Comparison of ENCODE assay signal across 25 cellular contexts in genomic region chr11:66087148-66087908, GRCh38. TPM values are rescaled to one million over a fixed set of nuclear protein-coding genes. Genes with fewer than 3 reads are reported as not detected.
A peak's percentile ranks its signal among the peaks of the same experiment; 100 is the strongest.
DNase-seq lines count a peak whose midpoint lies in the region; ATAC-seq, FAIRE-seq and TF ChIP-seq lines count a peak whose summit lies in the region.
"Had no signal": no experiment of that assay in that cellular context is flagged by ENCODE, and none has a peak within 500 bp of the region (broad histone marks: within the 10 kb centered on the region; RNA-seq: fewer than 3 reads in every experiment).

No MANE protein-coding gene starts in this region.

- no peaks in the 10 kb centered on the region for H3K27me3 Mint-ChIP-seq in activated naive CD8-positive, alpha-beta T cell treated with anti-CD3 and anti-CD28 coated beads, Interleukin-2, amount 50 U/mL, for 24 hours
- no peaks in the 10 kb centered on the region for H3K27me3 Mint-ChIP-seq in stimulated activated memory B cell treated with anti-CD40 and anti-IgM and Interleukin-4, amounts not matched to agents 10 μg/mL and 1 μg/mL and 100 μg/mL, for 72 hours
- H3K27me3 Mint-ChIP-seq: activated CD8-positive, alpha-beta memory T cell treated with anti-CD3 and anti-CD28 coated beads, Interleukin-2, amount 10 ng/mL, durations not matched to agents 7 days and 5 days had no signal

- H3K4me1 ChIP-seq in spleen = peaks cover 21 to 81% (median 42%) of the 10 kb centered on the region in 6 donors

- DNase-seq in Right ventricle myocardium superior (no peak), left cardiac atrium (no peak), HTR-8/SVneo (ENCODE audit: insufficient read length, low spot score) (no peak), spleen (no peak)
- no peak for DNase-seq in activated naive CD8-positive, alpha-beta T cell treated with anti-CD3 and anti-CD28 coated beads, Interleukin-2, amount 50 U/mL, for 24 hours
- no peak for DNase-seq in stimulated activated CD8-positive, alpha-beta memory T cell treated with anti-CD3 and anti-CD28 coated beads, Interleukin-4, amount 100 ng/mL, for 48 hours
- DNase-seq in activated CD4-positive, alpha-beta T cell treated with anti-CD3 and anti-CD28 coated beads, Interleukin-2, amount 50 U/mL, for 4 hours = no peak
- DNase-seq: ACHN; activated CD8-positive, alpha-beta memory T cell treated with anti-CD3 and anti-CD28 coated beads, Interleukin-2, amount 10 ng/mL, durations not matched to agents 7 days and 5 days; amygdala; DMS53; foreskin fibroblast; GM23248; KG1; lower lobe of right lung; NCI-H187 treated with DMSO at 0.1 percent for 48 hours; pancreas; PC-3 had no signal

- intact Hi-C loops in Right ventricle myocardium superior (cut with DNase I) = no loop called here
- intact Hi-C loops in left cardiac atrium (cut with DNase I) = no loop called here
- intact Hi-C loops in spleen (cut with DNase I; ENCODE audit: low total_unique reads) = no loop called here

- no peak overlapping the region for H3K4me3 ChIP-seq in spleen
- H3K4me3 ChIP-seq: cardiac muscle cell, GM23248, hepatocyte, lower lobe of right lung, pancreas, right lobe of liver had no signal

- no peak for TF ChIP-seq POLR2A in spleen (IDR thresholded peaks at IDR 0.05)

- H3K9me3 ChIP-seq in spleen = no peaks in the 10 kb centered on the region
- H3K9me3 ChIP-seq: lower lobe of right lung, pancreas, right lobe of liver had no signal

- peak; percentile 34 for ATAC-seq in Right ventricle myocardium superior (ENCODE audit: poor library complexity)
- ATAC-seq in left cardiac atrium = no peak
- no peak for ATAC-seq in activated naive CD8-positive, alpha-beta T cell treated with anti-CD3 and anti-CD28 coated beads, Interleukin-2, amount 50 U/mL, for 24 hours
- no peak for ATAC-seq in stimulated activated memory B cell treated with anti-CD40 and anti-IgM and Interleukin-4, amounts not matched to agents 10 μg/mL and 1 μg/mL and 100 μg/mL, for 72 hours
- ATAC-seq: activated CD8-positive, alpha-beta memory T cell treated with anti-CD3 and anti-CD28 coated beads, Interleukin-2, amount 10 ng/mL, durations not matched to agents 7 days and 5 days; lower lobe of right lung; pancreas; PC-3; right lobe of liver had no signal

- peaks cover 0 to 5% (median 0%) of the 10 kb centered on the region in 6 donors for H3K36me3 ChIP-seq in spleen
- H3K36me3 ChIP-seq: cardiac muscle cell, lower lobe of right lung, pancreas, right lobe of liver had no signal

- no peaks in the 10 kb centered on the region for H3K27me3 ChIP-seq in spleen (replicated peaks in 1 of 7)
- H3K27me3 ChIP-seq: cardiac muscle cell, hepatocyte, pancreas, right lobe of liver had no signal

- peak overlapping the region; percentile 13 for H3K27ac Mint-ChIP-seq in activated naive CD8-positive, alpha-beta T cell treated with anti-CD3 and anti-CD28 coated beads, Interleukin-2, amount 50 U/mL, for 24 hours
- H3K27ac Mint-ChIP-seq in stimulated activated memory B cell treated with anti-CD40 and anti-IgM and Interleukin-4, amounts not matched to agents 10 μg/mL and 1 μg/mL and 100 μg/mL, for 72 hours = peak overlapping the region; percentile 57
- H3K27ac Mint-ChIP-seq: activated CD8-positive, alpha-beta memory T cell treated with anti-CD3 and anti-CD28 coated beads, Interleukin-2, amount 10 ng/mL, durations not matched to agents 7 days and 5 days had no signal

- WGBS in spleen, 5 donors = 91 to 96% (median 94%) methylated on average over 7 to 9 of the region's 9 CpGs

- H3K9me3 Mint-ChIP-seq in activated naive CD8-positive, alpha-beta T cell treated with anti-CD3 and anti-CD28 coated beads, Interleukin-2, amount 50 U/mL, for 24 hours = no peaks in the 10 kb centered on the region
- no peaks in the 10 kb centered on the region for H3K9me3 Mint-ChIP-seq in stimulated activated memory B cell treated with anti-CD40 and anti-IgM and Interleukin-4, amounts not matched to agents 10 μg/mL and 1 μg/mL and 100 μg/mL, for 72 hours

- peaks cover 67% of the 10 kb centered on the region for H3K4me1 Mint-ChIP-seq in activated naive CD8-positive, alpha-beta T cell treated with anti-CD3 and anti-CD28 coated beads, Interleukin-2, amount 50 U/mL, for 24 hours
- peaks cover 61% of the 10 kb centered on the region for H3K4me1 Mint-ChIP-seq in stimulated activated memory B cell treated with anti-CD40 and anti-IgM and Interleukin-4, amounts not matched to agents 10 μg/mL and 1 μg/mL and 100 μg/mL, for 72 hours

- H3K27ac ChIP-seq in spleen = peak overlapping the region in 2 of 8 donors; percentile 8 to 44
- H3K27ac ChIP-seq: cardiac muscle cell, epithelial cell of prostate, GM23248, hepatocyte, lower lobe of right lung, pancreas, right lobe of liver had no signal

- peaks cover 14% of the 10 kb centered on the region for H3K36me3 Mint-ChIP-seq in activated naive CD8-positive, alpha-beta T cell treated with anti-CD3 and anti-CD28 coated beads, Interleukin-2, amount 50 U/mL, for 24 hours (ENCODE audit: low read depth)
- H3K36me3 Mint-ChIP-seq in stimulated activated memory B cell treated with anti-CD40 and anti-IgM and Interleukin-4, amounts not matched to agents 10 μg/mL and 1 μg/mL and 100 μg/mL, for 72 hours = peaks cover 6% of the 10 kb centered on the region

- TF ChIP-seq CTCF in spleen (IDR thresholded peaks at IDR 0.05 in 8 of 11, conservative IDR thresholded peaks at IDR 0.05 in 3 of 11) = no peak

- FAIRE-seq in HTR-8/SVneo (lab: Jason Lieb, UNC) = peak; percentile 96
- FAIRE-seq: islet of Langerhans, pancreas had no signal

- no peak overlapping the region for H3K4me3 Mint-ChIP-seq in activated naive CD8-positive, alpha-beta T cell treated with anti-CD3 and anti-CD28 coated beads, Interleukin-2, amount 50 U/mL, for 24 hours
- H3K4me3 Mint-ChIP-seq in stimulated activated memory B cell treated with anti-CD40 and anti-IgM and Interleukin-4, amounts not matched to agents 10 μg/mL and 1 μg/mL and 100 μg/mL, for 72 hours = no peak overlapping the region
- H3K4me3 Mint-ChIP-seq: activated CD8-positive, alpha-beta memory T cell treated with anti-CD3 and anti-CD28 coated beads, Interleukin-2, amount 10 ng/mL, durations not matched to agents 7 days and 5 days had no signal

RNA-seq across cellular contexts. Expression of gene PACS1, which starts 17.3 kb away (rescaled TPM):
- total RNA-seq in Right ventricle myocardium superior (46.5 TPM), left cardiac atrium (10 to 100 TPM; 51.6 to 74.4 TPM), spleen (100 to 1,000 TPM in 5 of 7 donors, 10 to 100 TPM in 2; 65.8 to 126 (median 110) TPM)
- 10 to 100 TPM; 20.6 to 35.1 (median 20.9) TPM for polyA plus RNA-seq in spleen

RNA-seq across cellular contexts. Expression of gene SF3B2, which starts 35.2 kb away (rescaled TPM):
- 61.2 TPM for total RNA-seq in Right ventricle myocardium superior
- 100 to 1,000 TPM in 1 of 2 donors, 10 to 100 TPM in 1; 78.7 to 101 TPM for total RNA-seq in left cardiac atrium
- 100 to 1,000 TPM; 139 to 195 (median 164) TPM for total RNA-seq in spleen
- 100 to 1,000 TPM in 1 of 3 donors, 10 to 100 TPM in 2; 77.5 to 104 (median 89.9) TPM for polyA plus RNA-seq in spleen

RNA-seq across cellular contexts. Expression of gene GAL3ST3, which starts 38.4 kb away (rescaled TPM):
- 0.73 TPM for total RNA-seq in Right ventricle myocardium superior
- total RNA-seq in left cardiac atrium = 1 to 10 TPM; 7.8 to 9.8 TPM
- not detected for total RNA-seq in spleen
- polyA plus RNA-seq in spleen = under 1 TPM; 0.03 to 0.04 (median 0.03) TPM
- total RNA-seq: activated CD8-positive, alpha-beta memory T cell treated with anti-CD3 and anti-CD28 coated beads, Interleukin-2, amount 10 ng/mL, durations not matched to agents 7 days and 5 days; GM23248; lower lobe of right lung; PC-3; right lobe of liver; T-helper 2 cell treated with Interferon-gamma antibody and Interleukin-4, amounts not matched to agents 100 ng/mL and 5 ng/mL, for 36 hours had no signal
- polyA plus RNA-seq: GM23248 had no signal
